Comparison of ENCODE assay signal across 2 cellular contexts in genomic region chr19:46691104-46691503, GRCh38.
TF ChIP-seq lines count a peak whose summit lies in the region.

No MANE protein-coding gene starts in this region.

TF ChIP-seq in HepG2, 621 proteins besides CTCF, POLR2A, EP300 and RAD21:
- TF ChIP-seq REL (CRISPR knock-in tag; conservative IDR thresholded peaks at IDR 0.05), result no peak
- TF ChIP-seq NFYC (CRISPR knock-in tag; IDR thresholded peaks at IDR 0.05), result peak; percentile 44
- peak; percentile 44 for TF ChIP-seq NFYB (CRISPR knock-in tag; IDR thresholded peaks at IDR 0.05)
- TF ChIP-seq KDM1A (CRISPR knock-in tag; IDR thresholded peaks at IDR 0.05), result no peak

TF ChIP-seq in HEK293, 187 proteins besides CTCF, POLR2A, EP300 and RAD21:
- TF ChIP-seq ZSCAN30 (tag by site-specific recombination; IDR thresholded peaks at IDR 0.05), result no peak
- no peak for TF ChIP-seq ZNF510 (tag by site-specific recombination; IDR thresholded peaks at IDR 0.05; ENCODE audit: insufficient replicate concordance)
- TF ChIP-seq SP2 (tag by site-specific recombination; IDR thresholded peaks at IDR 0.05), result peak; percentile 41
